Comparison of ENCODE assay signal across 2 cellular contexts in genomic region chr19:1611353-1611752, GRCh38.
TF ChIP-seq lines count a peak whose summit lies in the region.

No MANE protein-coding gene starts in this region.

TF ChIP-seq in HCT116, 20 proteins besides CTCF, POLR2A, EP300 and RAD21:
- TF ChIP-seq JUND (IDR thresholded peaks at IDR 0.05) (no peak), EZH2phosphoT487 (IDR thresholded peaks at IDR 0.05; ENCODE audit: borderline replicate concordance) (no peak), REST (IDR thresholded peaks at IDR 0.05; ENCODE audit: low read depth) (no peak), POLR2AphosphoS5 (IDR thresholded peaks at IDR 0.05; ENCODE audit: low read depth, low read length) (no peak), EZH2 (IDR thresholded peaks at IDR 0.05) (no peak), ZBTB33 (IDR thresholded peaks at IDR 0.05; ENCODE audit: extremely low read depth, insufficient replicate concordance, low read length) (no peak), ELF1 (IDR thresholded peaks at IDR 0.05; ENCODE audit: borderline replicate concordance, low read depth) (no peak), ATF3 (IDR thresholded peaks at IDR 0.05) (no peak), SRF (IDR thresholded peaks at IDR 0.05; ENCODE audit: low read depth) (no peak), ZNF274 (IDR thresholded peaks at IDR 0.05; ENCODE audit: low read depth, low read length) (no peak), YY1 (IDR thresholded peaks at IDR 0.05; ENCODE audit: extremely low read depth, insufficient replicate concordance, low read depth, low read length) (no peak)

TF ChIP-seq in K562, 482 proteins besides CTCF, POLR2A, EP300 and RAD21:
- no peak for TF ChIP-seq SREBF1 (IDR thresholded peaks at IDR 0.05; ENCODE audit: borderline replicate concordance, low read depth, low read length)
- 0 out of 2 replicates have a peak, but pooled peaks have one; percentile 19 for TF ChIP-seq POLR2G (IDR thresholded peaks at IDR 0.05; ENCODE audit: low read depth, low read length)
TF ChIP-seq in K562: peak in this region for 1.
